ENCODE assay signal across 1 cellular context in genomic region chr17:42020845-42021244, GRCh38.
TF ChIP-seq lines count a peak whose summit lies in the region.

No MANE protein-coding gene starts in this region.

TF ChIP-seq in GM12878, 131 proteins besides CTCF, POLR2A, EP300 and RAD21:
- TF ChIP-seq, protein P1, sequence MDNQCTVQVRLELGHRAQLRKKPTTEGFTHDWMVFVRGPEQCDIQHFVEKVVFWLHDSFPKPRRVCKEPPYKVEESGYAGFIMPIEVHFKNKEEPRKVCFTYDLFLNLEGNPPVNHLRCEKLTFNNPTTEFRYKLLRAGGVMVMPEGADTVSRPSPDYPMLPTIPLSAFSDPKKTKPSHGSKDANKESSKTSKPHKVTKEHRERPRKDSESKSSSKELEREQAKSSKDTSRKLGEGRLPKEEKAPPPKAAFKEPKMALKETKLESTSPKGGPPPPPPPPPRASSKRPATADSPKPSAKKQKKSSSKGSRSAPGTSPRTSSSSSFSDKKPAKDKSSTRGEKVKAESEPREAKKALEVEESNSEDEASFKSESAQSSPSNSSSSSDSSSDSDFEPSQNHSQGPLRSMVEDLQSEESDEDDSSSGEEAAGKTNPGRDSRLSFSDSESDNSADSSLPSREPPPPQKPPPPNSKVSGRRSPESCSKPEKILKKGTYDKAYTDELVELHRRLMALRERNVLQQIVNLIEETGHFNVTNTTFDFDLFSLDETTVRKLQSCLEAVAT (IDR thresholded peaks at IDR 0.05): 0 out of 2 replicates have a peak, but pooled peaks have one; percentile 35
